ENCODE assay signal across 8 cellular contexts in the genomic region with DNA sequence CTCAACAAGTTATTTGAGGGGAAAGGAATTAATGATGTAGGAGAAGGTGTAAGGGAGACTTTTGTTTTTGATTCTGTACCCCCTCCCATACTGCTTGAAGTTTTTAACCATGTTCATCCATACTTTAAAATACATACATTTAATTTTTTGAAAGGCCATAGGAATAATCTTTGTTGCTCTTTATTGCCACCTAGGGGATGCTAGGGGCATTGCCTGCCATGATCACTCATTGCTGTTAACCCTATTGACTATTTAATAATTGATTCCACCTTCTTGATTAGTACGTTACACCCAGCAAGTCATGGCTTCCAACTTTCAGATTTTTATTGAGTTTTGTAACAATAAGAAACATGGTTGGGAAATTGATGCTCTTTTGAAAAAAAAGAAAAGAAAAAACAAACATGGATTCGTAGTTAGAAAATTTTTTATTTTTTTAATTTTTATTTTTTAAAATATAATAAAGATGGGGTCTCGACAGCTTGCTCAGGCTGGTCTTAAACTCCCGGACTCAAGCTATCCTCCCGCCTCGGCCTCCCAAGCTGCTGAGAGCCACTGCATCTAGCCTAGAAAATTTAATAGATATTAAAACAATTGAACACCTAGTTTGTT. TPM values are rescaled to one million over a fixed set of nuclear protein-coding genes. Genes with fewer than 3 reads are reported as not detected.
DNase-seq lines count a peak whose midpoint lies in the region; ATAC-seq, FAIRE-seq and TF ChIP-seq lines count a peak whose summit lies in the region.

No MANE protein-coding gene starts in this region.

- H3K4me1 ChIP-seq in lower lobe of right lung: no peaks in the 10 kb centered on the region

- ATAC-seq in HG03175 (IDR thresholded peaks at IDR 0.05; ENCODE audit: unreplicated experiment): peak; percentile 76
- peak; percentile 63 to 79 for ATAC-seq in lower lobe of right lung

- TF ChIP-seq CTCF in MCF 10A (IDR thresholded peaks at IDR 0.05; ENCODE audit: unreplicated experiment) (peak; percentile 70), lower lobe of right lung (IDR thresholded peaks at IDR 0.05) (peak; percentile 91)

- FAIRE-seq in RCC 7860 (lab: Jason Lieb, UNC) (peak; percentile 37), urothelium cell line (lab: Jason Lieb, UNC) (no peak)

- POLR2A ChIA-PET in MCF 10A (lab: Yijun Ruan, JAX): no interaction called here

- H3K4me3 Mint-ChIP-seq in MCF 10A (ENCODE audit: unreplicated experiment): no peak overlapping the region

- H3K9me3 ChIP-seq in lower lobe of right lung: no peaks in the 10 kb centered on the region

- no peak overlapping the region for H3K27ac ChIP-seq in lower lobe of right lung

- peaks cover 5% of the 10 kb centered on the region for H3K4me1 Mint-ChIP-seq in MCF 10A (ENCODE audit: insufficient read depth, unreplicated experiment)

- H3K27ac Mint-ChIP-seq in MCF 10A (ENCODE audit: low read depth, unreplicated experiment): no peak overlapping the region

- H3K9me3 Mint-ChIP-seq in MCF 10A (ENCODE audit: unreplicated experiment): no peaks in the 10 kb centered on the region

- CTCF ChIA-PET in MCF 10A (lab: Yijun Ruan, JAX): interaction anchor here (0.6 to 1.7 kb wide), 14 partner anchors 9 to 1558 kb away, joined by 3 to 9 read pairs (median 4); a partner anchor contains a TSS

- no peaks in the 10 kb centered on the region for H3K36me3 ChIP-seq in lower lobe of right lung

- no TSS peak for BruUV-seq in MCF 10A (replicated peaks; lab: Mats Ljungman, UMichigan)

- H3K27me3 Mint-ChIP-seq in MCF 10A (ENCODE audit: insufficient read depth, unreplicated experiment): no peaks in the 10 kb centered on the region

- intact Hi-C loops in MCF 10A (cut with micrococcal nuclease): no loop called here
- intact Hi-C loops in lower lobe of right lung (cut with DNase I): no loop called here

- no peaks in the 10 kb centered on the region for H3K36me3 Mint-ChIP-seq in MCF 10A (ENCODE audit: insufficient read depth, unreplicated experiment)

- no peak overlapping the region for H3K4me3 ChIP-seq in lower lobe of right lung

- peak; percentile 81 for DNase-seq in NCI-H510A treated with DMSO at 0.1 percent for 48 hours (lab: John Stamatoyannopoulos, UW)
- DNase-seq in NCI-H510A (lab: John Stamatoyannopoulos, UW): no peak
- no peak for DNase-seq in RCC 7860 (ENCODE audit: low spot score)
- peak; percentile 55 for DNase-seq in MCF 10A (ENCODE audit: unreplicated experiment)
- DNase-seq in lower lobe of right lung: no peak
- DNase-seq in urothelium cell line (ENCODE audit: low spot score): peak; percentile 43
- DNase-seq in cerebellar nuclear complex (lab: John Stamatoyannopoulos, UW): no peak

- H3K27me3 ChIP-seq in lower lobe of right lung (ENCODE audit: low read depth): no peaks in the 10 kb centered on the region

RNA-seq across cellular contexts. Expression of a gene that starts 8.5 kb away (rescaled TPM):
- total RNA-seq in MCF 10A (2022) (22.5 and 27.2 TPM in 2 replicates), lower lobe of right lung (45.6 TPM)

Comparison
In these comparisons a context has a peak if more than half of its experiments do, and no peak if none do; other contexts are left out.
1. DNase-seq: peak in NCI-H510A treated with DMSO at 0.1 percent for 48 hours (single experiment), MCF 10A (single experiment) and urothelium cell line (single experiment); none in NCI-H510A (single experiment), RCC 7860 (single experiment), lower lobe of right lung (single experiment) and cerebellar nuclear complex (0 of 2).